ENCODE assay signal across 15 cellular contexts in genomic region chr14:85233756-85234545, GRCh38.
DNase-seq lines count a peak whose midpoint lies in the region; ATAC-seq, FAIRE-seq and TF ChIP-seq lines count a peak whose summit lies in the region.
"Had no signal": no experiment of that assay in that cellular context is flagged by ENCODE, and none has a peak within 500 bp of the region (broad histone marks: within the 10 kb centered on the region; RNA-seq: fewer than 3 reads in every experiment).

No MANE protein-coding gene starts in this region.

- TF ChIP-seq CTCF in A549 (IDR thresholded peaks at IDR 0.05) (no peak), astrocyte (IDR thresholded peaks at IDR 0.05; ENCODE audit: insufficient read depth, low read depth, low read length) (no peak), kidney epithelial cell (IDR thresholded peaks at IDR 0.05; ENCODE audit: insufficient read depth, low read length, poor library complexity, severe bottlenecking) (no peak)

- POLR2A ChIA-PET in A549 (lab: Yijun Ruan, JAX): interaction anchor here (1.0 to 1.3 kb wide), 2 partner anchors 294 to 296 kb away, joined by 3 to 4 read pairs; partner anchors contain the start of gene FLRT2

- TF ChIP-seq POLR2A in A549 (IDR thresholded peaks at IDR 0.05; ENCODE audit: low read length): no peak

- no peaks in the 10 kb centered on the region for H3K36me3 ChIP-seq in astrocyte (ENCODE audit: insufficient read depth, low read length)
- H3K36me3 ChIP-seq in kidney epithelial cell (ENCODE audit: control insufficient read depth, insufficient read depth, low read length): no peaks in the 10 kb centered on the region
- H3K36me3 ChIP-seq in SJCRH30: no peaks in the 10 kb centered on the region
- H3K36me3 ChIP-seq: gastroesophageal sphincter had no signal

- peak overlapping the region; percentile 17; the same call in 2 of the 3 replicates for H3K4me3 ChIP-seq in A549
- H3K4me3 ChIP-seq in astrocyte (ENCODE audit: insufficient read depth, low read depth, low read length): no peak overlapping the region
- no peak overlapping the region for H3K4me3 ChIP-seq in kidney epithelial cell (ENCODE audit: low read depth, low read length)
- no peak overlapping the region for H3K4me3 ChIP-seq in SJCRH30
- H3K4me3 ChIP-seq: gastroesophageal sphincter, GM12878, skin epidermis had no signal

- no peaks in the 10 kb centered on the region for H3K9me3 Mint-ChIP-seq in astrocyte (ENCODE audit: unreplicated experiment)

- peak overlapping the region; percentile 80 for H3K27ac Mint-ChIP-seq in astrocyte (ENCODE audit: unreplicated experiment)
- H3K27ac Mint-ChIP-seq: activated CD4-positive, alpha-beta memory T cell treated with anti-CD3 and anti-CD28 coated beads, Interleukin-2, amount 10 ng/mL, durations not matched to agents 7 days and 5 days; activated naive CD4-positive, alpha-beta T cell treated with anti-CD3 and anti-CD28 coated beads, Interleukin-2, amount 50 U/mL, for 24 hours; natural killer cell treated with Interleukin-12 subunit alpha and Interleukin-12 subunit beta and Interleukin-15 and Interleukin-18, amount 100 ng/mL, for 72 hours had no signal

- WGBS in A549 (ENCODE audit: missing lambda C conversion rate): 9% methylated on average over 16 of the region's 16 CpGs

- H3K4me2 ChIP-seq in A549: peak overlapping the region; percentile 57
- peak overlapping the region; percentile 23 for H3K4me2 ChIP-seq in astrocyte (ENCODE audit: low read length)

- no peak overlapping the region for H2AFZ ChIP-seq in astrocyte (ENCODE audit: low read depth, low read length)

- H3K4me1 Mint-ChIP-seq in astrocyte (ENCODE audit: low read depth, unreplicated experiment): peaks cover 11% of the 10 kb centered on the region
- H3K4me1 Mint-ChIP-seq: activated CD4-positive, alpha-beta memory T cell treated with anti-CD3 and anti-CD28 coated beads, Interleukin-2, amount 10 ng/mL, durations not matched to agents 7 days and 5 days; activated naive CD4-positive, alpha-beta T cell treated with anti-CD3 and anti-CD28 coated beads, Interleukin-2, amount 50 U/mL, for 24 hours had no signal

- H4K20me1 ChIP-seq in astrocyte (ENCODE audit: insufficient read depth, low read length): no peaks in the 10 kb centered on the region

- H3K9ac ChIP-seq in astrocyte (ENCODE audit: low read length): no peak overlapping the region

- no peaks in the 10 kb centered on the region for H3K27me3 ChIP-seq in astrocyte (ENCODE audit: insufficient read depth, low read length)
- no peaks in the 10 kb centered on the region for H3K27me3 ChIP-seq in kidney epithelial cell (ENCODE audit: control insufficient read depth, insufficient read depth, low read length)
- no peaks in the 10 kb centered on the region for H3K27me3 ChIP-seq in SJCRH30
- H3K27me3 ChIP-seq: gastroesophageal sphincter had no signal

- no peak for TF ChIP-seq EP300 in A549 (IDR thresholded peaks at IDR 0.05)

- no peak for TF ChIP-seq RAD21 in A549 (conservative IDR thresholded peaks at IDR 0.05 in 1 of 2, IDR thresholded peaks at IDR 0.05 in 1 of 2)

- FAIRE-seq in A549 (lab: Jason Lieb, UNC) (no peak), astrocyte (lab: Jason Lieb, UNC) (peak; percentile 37)
- FAIRE-seq: GM12878 had no signal

- peak overlapping the region; percentile 47 for H3K4me3 Mint-ChIP-seq in astrocyte (ENCODE audit: unreplicated experiment)
- H3K4me3 Mint-ChIP-seq: activated CD4-positive, alpha-beta memory T cell treated with anti-CD3 and anti-CD28 coated beads, Interleukin-2, amount 10 ng/mL, durations not matched to agents 7 days and 5 days; activated naive CD4-positive, alpha-beta T cell treated with anti-CD3 and anti-CD28 coated beads, Interleukin-2, amount 50 U/mL, for 24 hours; natural killer cell treated with Interleukin-12 subunit alpha and Interleukin-12 subunit beta and Interleukin-15 and Interleukin-18, amount 100 ng/mL, for 72 hours had no signal

- H3K4me1 ChIP-seq in A549 (peaks cover 23% of the 10 kb centered on the region), astrocyte (ENCODE audit: insufficient read depth, low read length) (peaks cover 6% of the 10 kb centered on the region), SJCRH30 (no peaks in the 10 kb centered on the region; the same call in 1 of the 2 replicates)
- H3K4me1 ChIP-seq: gastroesophageal sphincter had no signal

- H3K27ac ChIP-seq in A549 (peak overlapping the region; percentile 2 to 80; a peak in 4 of 6 replicates), astrocyte (ENCODE audit: low read depth, low read length) (no peak overlapping the region), SJCRH30 (no peak overlapping the region)
- H3K27ac ChIP-seq: gastroesophageal sphincter, skin epidermis had no signal

- CTCF ChIA-PET in A549 (lab: Yijun Ruan, JAX): interaction anchor here (1.0 kb wide), 3 partner anchors 8 to 295 kb away, joined by 3 to 4 read pairs (median 4); no protein-coding TSS in a partner anchor

- H3K36me3 Mint-ChIP-seq in astrocyte (ENCODE audit: low read depth, unreplicated experiment): no peaks in the 10 kb centered on the region
- H3K36me3 Mint-ChIP-seq: activated naive CD4-positive, alpha-beta T cell treated with anti-CD3 and anti-CD28 coated beads, Interleukin-2, amount 50 U/mL, for 24 hours had no signal

- no peaks in the 10 kb centered on the region for H3K27me3 Mint-ChIP-seq in astrocyte (ENCODE audit: low read depth, unreplicated experiment)
- H3K27me3 Mint-ChIP-seq: activated CD4-positive, alpha-beta memory T cell treated with anti-CD3 and anti-CD28 coated beads, Interleukin-2, amount 10 ng/mL, durations not matched to agents 7 days and 5 days; activated naive CD4-positive, alpha-beta T cell treated with anti-CD3 and anti-CD28 coated beads, Interleukin-2, amount 50 U/mL, for 24 hours; natural killer cell treated with Interleukin-12 subunit alpha and Interleukin-12 subunit beta and Interleukin-15 and Interleukin-18, amount 100 ng/mL, for 72 hours had no signal

- H3K9me3 ChIP-seq in A549 (no peaks in the 10 kb centered on the region), astrocyte (ENCODE audit: insufficient read depth, low read depth, low read length) (no peaks in the 10 kb centered on the region), SJCRH30 (replicated peaks) (no peaks in the 10 kb centered on the region)

- H3K79me2 ChIP-seq in astrocyte (ENCODE audit: insufficient read depth, low read length): no peaks in the 10 kb centered on the region

- peak; percentile 46 to 72 for DNase-seq in A549 (ENCODE audit: low read depth in 1 of 2, low spot score in 1 of 2)
- DNase-seq in HT1080 (ENCODE audit: low read depth): peak; percentile 96
- DNase-seq in astrocyte (ENCODE audit: low read depth): peak; percentile 77
- peak; percentile 34 for DNase-seq in kidney epithelial cell (ENCODE audit: low read depth)
- DNase-seq in stimulated activated naive CD4-positive, alpha-beta T cell (lab: John Stamatoyannopoulos, UW): no peak
- no peak for DNase-seq in ureter (ENCODE audit: low spot score)
- DNase-seq in SJCRH30: no peak
- DNase-seq: activated CD4-positive, alpha-beta memory T cell treated with anti-CD3 and anti-CD28 coated beads, Interleukin-2, amount 10 ng/mL, durations not matched to agents 7 days and 5 days; cortex of kidney had no signal

- ATAC-seq in A549: peak; percentile 94 to 97
- no peak for ATAC-seq in GM21786 (IDR thresholded peaks at IDR 0.05; ENCODE audit: unreplicated experiment)
- ATAC-seq: gastroesophageal sphincter; GM12878; natural killer cell treated with Interleukin-12 subunit alpha and Interleukin-12 subunit beta and Interleukin-15 and Interleukin-18, amount 100 ng/mL, for 72 hours had no signal

TF ChIP-seq in A549, 52 proteins besides CTCF, POLR2A, EP300 and RAD21:
- no peak for TF ChIP-seq CBX8 (IDR thresholded peaks at IDR 0.05)
- TF ChIP-seq, protein P1, sequence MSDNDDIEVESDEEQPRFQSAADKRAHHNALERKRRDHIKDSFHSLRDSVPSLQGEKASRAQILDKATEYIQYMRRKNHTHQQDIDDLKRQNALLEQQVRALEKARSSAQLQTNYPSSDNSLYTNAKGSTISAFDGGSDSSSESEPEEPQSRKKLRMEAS (IDR thresholded peaks at IDR 0.05): peak; percentile 63
- 0 out of 2 replicates have a peak, but pooled peaks have one; percentile 26 for TF ChIP-seq FOSL2 (IDR thresholded peaks at IDR 0.05)
- TF ChIP-seq FOSL2 (CRISPR knock-in tag; IDR thresholded peaks at IDR 0.05): peak; percentile 86
- peak; percentile 44; the same call in 1 of the 2 replicates for TF ChIP-seq JUNB (IDR thresholded peaks at IDR 0.05)
- TF ChIP-seq RNF2 (IDR thresholded peaks at IDR 0.05; ENCODE audit: borderline replicate concordance, low read depth): no peak
- TF ChIP-seq, protein P2, sequence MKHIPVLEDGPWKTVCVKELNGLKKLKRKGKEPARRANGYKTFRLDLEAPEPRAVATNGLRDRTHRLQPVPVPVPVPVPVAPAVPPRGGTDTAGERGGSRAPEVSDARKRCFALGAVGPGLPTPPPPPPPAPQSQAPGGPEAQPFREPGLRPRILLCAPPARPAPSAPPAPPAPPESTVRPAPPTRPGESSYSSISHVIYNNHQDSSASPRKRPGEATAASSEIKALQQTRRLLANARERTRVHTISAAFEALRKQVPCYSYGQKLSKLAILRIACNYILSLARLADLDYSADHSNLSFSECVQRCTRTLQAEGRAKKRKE (CRISPR knock-in tag; IDR thresholded peaks at IDR 0.05; ENCODE audit: low read depth): no peak
- TF ChIP-seq ZC3H11A (IDR thresholded peaks at IDR 0.05): no peak
- TF ChIP-seq MAFK (IDR thresholded peaks at IDR 0.05; ENCODE audit: partially characterized antibody): peak; percentile 60
TF ChIP-seq in A549: peak in this region for 4.

Comparison
In these comparisons a context has a peak if more than half of its experiments do, and no peak if none do; other contexts are left out.
1. DNase-seq: peak in A549 (2 of 2), HT1080 (single experiment), astrocyte (single experiment) and kidney epithelial cell (single experiment); none in stimulated activated naive CD4-positive, alpha-beta T cell (0 of 6), ureter (single experiment) and SJCRH30 (0 of 2).
2. H3K27ac ChIP-seq: peak in A549 (2 of 2); none in astrocyte (single experiment) and SJCRH30 (single experiment).